ENCODE assay signal across 11 cellular contexts in the genomic region with DNA sequence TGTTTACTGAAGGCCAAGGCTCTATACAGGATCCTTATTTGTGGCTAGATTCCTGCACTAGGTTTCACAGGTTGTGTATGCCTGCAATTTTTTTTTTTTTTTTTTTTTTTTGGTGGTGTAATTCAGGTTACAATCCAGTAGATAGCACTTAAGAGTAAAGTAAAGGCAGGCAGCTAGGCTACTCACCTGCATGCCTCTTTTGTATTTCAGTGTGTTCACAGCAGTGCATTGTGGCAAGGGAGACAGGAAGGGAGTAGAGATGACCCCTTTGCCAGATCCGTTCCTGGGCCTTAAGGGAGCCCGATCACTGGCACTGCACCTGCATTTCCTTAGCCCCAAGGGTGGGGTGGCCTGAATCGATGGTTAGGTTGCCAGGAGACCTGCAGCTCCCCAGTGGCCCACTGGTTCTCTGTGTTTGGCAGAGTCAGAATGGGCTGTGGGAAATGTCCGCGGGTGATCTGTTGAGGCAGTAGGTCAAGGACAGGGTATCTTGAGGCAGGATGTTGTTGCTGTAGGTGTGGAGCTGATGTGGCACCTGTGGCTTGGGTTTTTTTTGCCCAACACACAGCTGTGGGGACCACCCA.
DNase-seq lines count a peak whose midpoint lies in the region; TF ChIP-seq lines count a peak whose summit lies in the region.
"Had no signal": no experiment of that assay in that cellular context is flagged by ENCODE, and none has a peak within 500 bp of the region (broad histone marks: within the 10 kb centered on the region; RNA-seq: fewer than 3 reads in every experiment).

No MANE protein-coding gene starts in this region.

- no peaks in the 10 kb centered on the region for H3K27me3 ChIP-seq in osteoblast (ENCODE audit: insufficient read depth, low read length)

- no peaks in the 10 kb centered on the region for H3K36me3 ChIP-seq in osteoblast (ENCODE audit: insufficient read depth, low read length)

- no peak overlapping the region for H3K4me3 ChIP-seq in osteoblast (ENCODE audit: insufficient read depth, low read length)

- DNase-seq in DMS53 (lab: John Stamatoyannopoulos, UW) = peak; percentile 14
- DNase-seq in DMS53 treated with DMSO at 0.1 percent for 48 hours (lab: John Stamatoyannopoulos, UW; ENCODE audit: unreplicated experiment) = no peak
- peak; percentile 26 for DNase-seq in iPS-NIHi11 (ENCODE audit: low spot score)
- DNase-seq in osteoblast (ENCODE audit: insufficient read length, low spot score, missing footprints) = peak; percentile 11
- no peak for DNase-seq in NCI-H446 treated with DMSO at 0.1 percent for 48 hours (lab: John Stamatoyannopoulos, UW)
- DNase-seq in caudate nucleus (lab: John Stamatoyannopoulos, UW) = no peak
- no peak for DNase-seq in activated naive CD4-positive, alpha-beta T cell (lab: John Stamatoyannopoulos, UW)
- DNase-seq: DMS79, IMR-90 had no signal

- H2AFZ ChIP-seq in osteoblast (ENCODE audit: low read length) = no peak overlapping the region

- peak; percentile 26; the same call in 1 of the 2 replicates for TF ChIP-seq CTCF in VCaP (conservative IDR thresholded peaks at IDR 0.05)
- TF ChIP-seq CTCF in osteoblast (IDR thresholded peaks at IDR 0.05; ENCODE audit: extremely low read depth, low read depth, low read length) = no peak

- no peaks in the 10 kb centered on the region for H3K79me2 ChIP-seq in osteoblast (ENCODE audit: insufficient read depth, low read length)

- no peaks in the 10 kb centered on the region for H3K9me3 ChIP-seq in osteoblast (ENCODE audit: low read depth, low read length)

- no peaks in the 10 kb centered on the region for H3K4me1 ChIP-seq in osteoblast (ENCODE audit: insufficient read depth, low read length)

- H3K27ac ChIP-seq in VCaP = no peak overlapping the region
- no peak overlapping the region for H3K27ac ChIP-seq in osteoblast (ENCODE audit: low read depth, low read length)
- no peak overlapping the region for H3K27ac ChIP-seq in caudate nucleus (ENCODE audit: low read depth, low read length)
- H3K27ac ChIP-seq: 22Rv1 had no signal

- no peak overlapping the region for H3K4me2 ChIP-seq in osteoblast (ENCODE audit: insufficient read depth, low read length)

- H4K20me1 ChIP-seq in osteoblast (ENCODE audit: insufficient read depth, low read length) = no peaks in the 10 kb centered on the region

Comparison
In these comparisons a context has a peak if more than half of its experiments do, and no peak if none do; other contexts are left out.
1. DNase-seq: peak in DMS53 (single experiment), iPS-NIHi11 (single experiment) and osteoblast (single experiment); none in DMS53 treated with DMSO at 0.1 percent for 48 hours (single experiment), NCI-H446 treated with DMSO at 0.1 percent for 48 hours (single experiment), caudate nucleus (0 of 61) and activated naive CD4-positive, alpha-beta T cell (0 of 4).